ENCODE assay signal across 32 cellular contexts in genomic region chr14:72124171-72124570, GRCh38.
"Had no signal": no experiment of that assay in that cellular context is flagged by ENCODE, and none has a peak within 500 bp of the region (broad histone marks: within the 10 kb centered on the region; RNA-seq: fewer than 3 reads in every experiment).

No MANE protein-coding gene starts in this region.

- H3K9me3 Mint-ChIP-seq: activated CD4-positive, alpha-beta memory T cell treated with anti-CD3 and anti-CD28 coated beads for 36 hours; activated CD4-positive, alpha-beta T cell treated with anti-CD3 and anti-CD28 coated beads, Interleukin-2, amount 10 ng/mL, durations not matched to agents 24 days and 14 days; activated naive CD4-positive, alpha-beta T cell treated with anti-CD3 and anti-CD28 coated beads, Interleukin-2, amount 10 ng/mL, durations not matched to agents 7 days and 5 days; activated naive CD4-positive, alpha-beta T cell treated with anti-CD3 and anti-CD28 coated beads, Interleukin-2, amount 50 U/mL, for 72 hours; activated naive CD8-positive, alpha-beta T cell treated with anti-CD3 and anti-CD28 coated beads, Interleukin-2, amount 10 ng/mL, durations not matched to agents 7 days and 5 days; activated T-helper 1 cell treated with anti-CD3 and anti-CD28 coated beads, Interleukin-12 subunit alpha, Interleukin-12 subunit beta, Interleukin-2, Interleukin-4 antibody, amounts not matched to agents 30 ng/mL and 10 ng/mL and 1 ng/mL, durations not matched to agents 14 hours and 24 hours and 36 hours; brain had no signal

- H3K27ac Mint-ChIP-seq: activated CD4-positive, alpha-beta memory T cell treated with anti-CD3 and anti-CD28 coated beads for 36 hours; activated CD4-positive, alpha-beta T cell treated with anti-CD3 and anti-CD28 coated beads for 36 hours; activated CD4-positive, alpha-beta T cell treated with anti-CD3 and anti-CD28 coated beads, Interleukin-2, amount 10 ng/mL, durations not matched to agents 24 days and 14 days; activated CD8-positive, alpha-beta memory T cell treated with anti-CD3 and anti-CD28 coated beads, Interleukin-2, amount 10 ng/mL, durations not matched to agents 7 days and 5 days; activated CD8-positive, alpha-beta T cell treated with anti-CD3 and anti-CD28 coated beads, Interleukin-2, amount 10 ng/mL, durations not matched to agents 7 days and 5 days; activated naive CD4-positive, alpha-beta T cell treated with anti-CD3 and anti-CD28 coated beads, Interleukin-2, amount 10 ng/mL, durations not matched to agents 7 days and 5 days; activated naive CD4-positive, alpha-beta T cell treated with anti-CD3 and anti-CD28 coated beads, Interleukin-2, amount 50 U/mL, for 72 hours; activated naive CD8-positive, alpha-beta T cell treated with anti-CD3 and anti-CD28 coated beads, Interleukin-2, amount 10 ng/mL, durations not matched to agents 7 days and 5 days; activated T-helper 1 cell treated with anti-CD3 and anti-CD28 coated beads, Interleukin-12 subunit alpha, Interleukin-12 subunit beta, Interleukin-2, Interleukin-4 antibody, amounts not matched to agents 30 ng/mL and 10 ng/mL and 1 ng/mL, durations not matched to agents 14 hours and 24 hours and 36 hours; activated T-helper 2 cell treated with anti-CD3 and anti-CD28 coated beads, Interferon-gamma antibody, Interleukin-2, Interleukin-4, amounts not matched to agents 10 μg/mL and 5 μg/mL and 100 μg/mL, durations not matched to agents 14 hours and 24 hours and 36 hours; brain; T-helper 17 cell had no signal

- H3K36me3 ChIP-seq: ascending aorta, breast epithelium, cardiac muscle cell, colonic mucosa, esophagus squamous epithelium, heart left ventricle had no signal

- DNase-seq: activated CD4-positive, alpha-beta memory T cell treated with anti-CD3 and anti-CD28 coated beads for 36 hours; activated CD4-positive, alpha-beta T cell treated with anti-CD3 and anti-CD28 coated beads for 36 hours; activated CD4-positive, alpha-beta T cell treated with anti-CD3 and anti-CD28 coated beads, Interleukin-2, amount 10 ng/mL, durations not matched to agents 24 days and 14 days; activated CD4-positive, CD25-positive, alpha-beta regulatory T cell; activated CD4-positive, CD25-positive, alpha-beta regulatory T cell treated with anti-CD3 and anti-CD28 coated beads, Interleukin-2, amount 50 U/mL, for 72 hours; activated CD8-positive, alpha-beta memory T cell treated with anti-CD3 and anti-CD28 coated beads, Interleukin-2, amount 10 ng/mL, durations not matched to agents 7 days and 5 days; activated CD8-positive, alpha-beta memory T cell treated with anti-CD3 and anti-CD28 coated beads, Interleukin-2, amount 50 U/mL, for 4 hours; activated CD8-positive, alpha-beta T cell treated with anti-CD3 and anti-CD28 coated beads, Interleukin-2, amount 10 ng/mL, durations not matched to agents 7 days and 5 days; activated effector memory CD4-positive, alpha-beta T cell treated with anti-CD3 and anti-CD28 coated beads, Interleukin-2, amount 50 U/mL, for 16 hours; activated naive CD4-positive, alpha-beta T cell; activated naive CD4-positive, alpha-beta T cell treated with anti-CD3 and anti-CD28 coated beads, Interleukin-2, amount 10 ng/mL, durations not matched to agents 7 days and 5 days; activated naive CD8-positive, alpha-beta T cell treated with anti-CD3 and anti-CD28 coated beads, Interleukin-2, amount 10 ng/mL, durations not matched to agents 7 days and 5 days; activated T-cell treated with anti-CD3 and anti-CD28 coated beads, Interleukin-2, amount 50 U/mL, for 1 hour; activated T-cell treated with anti-CD3 and anti-CD28 coated beads, Interleukin-2, amount 50 U/mL, for 48 hours; central memory CD4-positive, alpha-beta T cell; cerebellar nuclear complex; colonic mucosa; effector CD8-positive, alpha-beta T cell; esophagus squamous epithelium; foreskin melanocyte; heart left ventricle; T-helper 17 cell had no signal

- ATAC-seq: activated CD4-positive, alpha-beta T cell treated with anti-CD3 and anti-CD28 coated beads for 36 hours; activated CD8-positive, alpha-beta memory T cell treated with anti-CD3 and anti-CD28 coated beads, Interleukin-2, amount 10 ng/mL, durations not matched to agents 7 days and 5 days; activated CD8-positive, alpha-beta T cell treated with anti-CD3 and anti-CD28 coated beads, Interleukin-2, amount 10 ng/mL, durations not matched to agents 7 days and 5 days; activated naive CD4-positive, alpha-beta T cell treated with anti-CD3 and anti-CD28 coated beads, Interleukin-2, amount 50 U/mL, for 72 hours; heart left ventricle; T-helper 17 cell had no signal

- H3K27ac ChIP-seq: ascending aorta, breast epithelium, cardiac muscle cell, colonic mucosa, epithelial cell of prostate, esophagus squamous epithelium, heart left ventricle had no signal

- H3K36me3 Mint-ChIP-seq: activated CD4-positive, alpha-beta memory T cell treated with anti-CD3 and anti-CD28 coated beads for 36 hours; activated CD8-positive, alpha-beta memory T cell treated with anti-CD3 and anti-CD28 coated beads, Interleukin-2, amount 10 ng/mL, durations not matched to agents 7 days and 5 days; activated naive CD4-positive, alpha-beta T cell treated with anti-CD3 and anti-CD28 coated beads, Interleukin-2, amount 10 ng/mL, durations not matched to agents 7 days and 5 days; activated naive CD4-positive, alpha-beta T cell treated with anti-CD3 and anti-CD28 coated beads, Interleukin-2, amount 50 U/mL, for 72 hours; activated naive CD8-positive, alpha-beta T cell treated with anti-CD3 and anti-CD28 coated beads, Interleukin-2, amount 10 ng/mL, durations not matched to agents 7 days and 5 days; brain had no signal

- H3K4me3 ChIP-seq: ascending aorta, breast epithelium, cardiac muscle cell, colonic mucosa, esophagus squamous epithelium, heart left ventricle had no signal

- H3K27me3 Mint-ChIP-seq: brain had no signal

- H3K27me3 ChIP-seq: ascending aorta, breast epithelium, cardiac muscle cell, colonic mucosa, esophagus squamous epithelium, heart left ventricle had no signal

- H3K4me1 ChIP-seq: ascending aorta, breast epithelium, colonic mucosa, esophagus squamous epithelium had no signal

- FAIRE-seq: endometrium, endothelial cell of umbilical vein had no signal

- H3K4me1 Mint-ChIP-seq: activated CD4-positive, alpha-beta T cell treated with anti-CD3 and anti-CD28 coated beads for 36 hours; activated naive CD8-positive, alpha-beta T cell treated with anti-CD3 and anti-CD28 coated beads, Interleukin-2, amount 10 ng/mL, durations not matched to agents 7 days and 5 days had no signal

- H3K9me3 ChIP-seq: ascending aorta, colonic mucosa, esophagus squamous epithelium, heart left ventricle had no signal

- H3K4me3 Mint-ChIP-seq: activated CD4-positive, alpha-beta memory T cell treated with anti-CD3 and anti-CD28 coated beads for 36 hours; activated CD4-positive, alpha-beta T cell treated with anti-CD3 and anti-CD28 coated beads for 36 hours; activated CD4-positive, alpha-beta T cell treated with anti-CD3 and anti-CD28 coated beads, Interleukin-2, amount 10 ng/mL, durations not matched to agents 24 days and 14 days; activated CD8-positive, alpha-beta memory T cell treated with anti-CD3 and anti-CD28 coated beads, Interleukin-2, amount 10 ng/mL, durations not matched to agents 7 days and 5 days; activated CD8-positive, alpha-beta T cell treated with anti-CD3 and anti-CD28 coated beads, Interleukin-2, amount 10 ng/mL, durations not matched to agents 7 days and 5 days; activated naive CD4-positive, alpha-beta T cell treated with anti-CD3 and anti-CD28 coated beads, Interleukin-2, amount 10 ng/mL, durations not matched to agents 7 days and 5 days; activated naive CD8-positive, alpha-beta T cell treated with anti-CD3 and anti-CD28 coated beads, Interleukin-2, amount 10 ng/mL, durations not matched to agents 7 days and 5 days; activated T-helper 1 cell treated with anti-CD3 and anti-CD28 coated beads, Interleukin-12 subunit alpha, Interleukin-12 subunit beta, Interleukin-2, Interleukin-4 antibody, amounts not matched to agents 30 ng/mL and 10 ng/mL and 1 ng/mL, durations not matched to agents 14 hours and 24 hours and 36 hours; brain; T-helper 17 cell had no signal
